Comparison of ENCODE assay signal across 4 cellular contexts in genomic region chr12:118318703-118319102, GRCh38.
TF ChIP-seq lines count a peak whose summit lies in the region.

No MANE protein-coding gene starts in this region.

TF ChIP-seq in SK-N-SH treated with all-trans-retinoic acid at 6 μM for 48 hours, 23 proteins besides CTCF, POLR2A, EP300 and RAD21:
- TF ChIP-seq CSRNP3 (CRISPR knock-in tag; IDR thresholded peaks at IDR 0.05) (no peak), CSDC2 (CRISPR knock-in tag; IDR thresholded peaks at IDR 0.05) (no peak), POU6F1 (CRISPR knock-in tag; IDR thresholded peaks at IDR 0.05; ENCODE audit: borderline replicate concordance, low read depth) (no peak), ZNF8 (CRISPR knock-in tag; IDR thresholded peaks at IDR 0.05) (peak; percentile 74), TCF4 (CRISPR knock-in tag; IDR thresholded peaks at IDR 0.05; ENCODE audit: borderline replicate concordance) (no peak), ZFP3 (CRISPR knock-in tag; IDR thresholded peaks at IDR 0.05) (no peak)

TF ChIP-seq in SK-N-SH, 30 proteins besides CTCF, POLR2A, EP300 and RAD21:
- TF ChIP-seq MEF2A (IDR thresholded peaks at IDR 0.05; ENCODE audit: borderline replicate concordance, low read depth) (no peak), FOSL2 (IDR thresholded peaks at IDR 0.05; ENCODE audit: borderline replicate concordance, low read depth) (no peak), TCF12 (IDR thresholded peaks at IDR 0.05) (no peak), TAF1 (IDR thresholded peaks at IDR 0.05; ENCODE audit: borderline replicate concordance, low read depth, low read length) (no peak), RFX5 (IDR thresholded peaks at IDR 0.05; ENCODE audit: low read length) (no peak)

TF ChIP-seq in A549, 52 proteins besides CTCF, POLR2A, EP300 and RAD21:
- TF ChIP-seq CBX8 (IDR thresholded peaks at IDR 0.05): no peak
- TF ChIP-seq SMC3 (IDR thresholded peaks at IDR 0.05): no peak
TF ChIP-seq in A549: peak in this region for 0.

TF ChIP-seq in H1, 55 proteins besides CTCF, POLR2A, EP300 and RAD21:
- TF ChIP-seq HDAC6 (IDR thresholded peaks at IDR 0.05; ENCODE audit: low read depth, low read length): no peak
- TF ChIP-seq JUND (IDR thresholded peaks at IDR 0.05; ENCODE audit: low read length): no peak
- no peak for TF ChIP-seq SIN3A (conservative IDR thresholded peaks at IDR 0.05 in 1 of 2, IDR thresholded peaks at IDR 0.05 in 1 of 2; ENCODE audit: low read depth in 1 of 2, low read length in 2 of 2)
- no peak for TF ChIP-seq TAF7 (optimal IDR thresholded peaks at IDR 0.05; ENCODE audit: borderline replicate concordance, low read depth, low read length)
- no peak for TF ChIP-seq KDM4A (IDR thresholded peaks at IDR 0.05; ENCODE audit: low read depth, low read length, severe bottlenecking)
- no peak for TF ChIP-seq SP1 (IDR thresholded peaks at IDR 0.05; ENCODE audit: low read depth, low read length)
- TF ChIP-seq GTF2F1 (IDR thresholded peaks at IDR 0.05; ENCODE audit: borderline replicate concordance, low read depth, low read length): no peak
- TF ChIP-seq ASH2L (IDR thresholded peaks at IDR 0.05; ENCODE audit: low read length): no peak
- TF ChIP-seq USF2 (IDR thresholded peaks at IDR 0.05; ENCODE audit: low read length): no peak
- TF ChIP-seq CHD2 (IDR thresholded peaks at IDR 0.05; ENCODE audit: low read length): no peak
- no peak for TF ChIP-seq CTBP2 (IDR thresholded peaks at IDR 0.05; ENCODE audit: borderline replicate concordance, insufficient read depth, insufficient read length, low read length)
